ENCODE assay signal across 8 cellular contexts in genomic region chr6:70371454-70372105, GRCh38. TPM values are rescaled to one million over a fixed set of nuclear protein-coding genes. Genes with fewer than 3 reads are reported as not detected.
DNase-seq lines count a peak whose midpoint lies in the region; ATAC-seq and TF ChIP-seq lines count a peak whose summit lies in the region.

No MANE protein-coding gene starts in this region.

- ATAC-seq in HG02884 (IDR thresholded peaks at IDR 0.05; ENCODE audit: unreplicated experiment) = peak; percentile 48
- no peak for ATAC-seq in WTC11
- no peak for ATAC-seq in GM21528 (IDR thresholded peaks at IDR 0.05; ENCODE audit: low FRiP score, unreplicated experiment)

- DNase-seq in GM06990 (ENCODE audit: extremely low read depth, insufficient read length) = peak; percentile 13
- DNase-seq in NCI-H2171 treated with DMSO at 0.1 percent for 48 hours (lab: John Stamatoyannopoulos, UW) = peak; percentile 82
- no peak for DNase-seq in WTC11 (ENCODE audit: low spot score)
- DNase-seq in right atrium auricular region (ENCODE audit: low spot score) = no peak
- peak; percentile 82 for DNase-seq in superior temporal gyrus (ENCODE audit: extremely low spot score)
- no peak for DNase-seq in stimulated activated CD4-positive, alpha-beta T cell treated with anti-CD3 and anti-CD28 coated beads, Interleukin-2, amount 100 ng/mL, for 48 hours

- H3K4me3 Mint-ChIP-seq in WTC11 = no peak overlapping the region

- no peaks in the 10 kb centered on the region for H3K9me3 Mint-ChIP-seq in WTC11

- H3K27ac Mint-ChIP-seq in WTC11 = no peak overlapping the region

- no peaks in the 10 kb centered on the region for H3K4me1 ChIP-seq in right atrium auricular region

- no peaks in the 10 kb centered on the region for H3K27me3 Mint-ChIP-seq in WTC11 (ENCODE audit: low read depth)

- no peaks in the 10 kb centered on the region for H3K36me3 Mint-ChIP-seq in WTC11

- POLR2A ChIA-PET in WTC11 (lab: Charles Lee) = no interaction called here

- H3K27me3 ChIP-seq in GM06990 (replicated peaks; ENCODE audit: control insufficient read depth, insufficient read depth, low read length) (peaks cover 2% of the 10 kb centered on the region; the same call in 1 of the 2 replicates), right atrium auricular region (no peaks in the 10 kb centered on the region)

- TF ChIP-seq CTCF in GM06990 (IDR thresholded peaks at IDR 0.05; ENCODE audit: insufficient read depth, low read length, poor library complexity, severe bottlenecking) = peak; percentile 67
- TF ChIP-seq CTCF in WTC11 (IDR thresholded peaks at IDR 0.05) = peak; percentile 30
- TF ChIP-seq CTCF in right atrium auricular region (IDR thresholded peaks at IDR 0.05) = peak; percentile 36 to 72

- H3K36me3 ChIP-seq in GM06990 (ENCODE audit: control insufficient read depth, insufficient read depth, low read length) (no peaks in the 10 kb centered on the region), right atrium auricular region (no peaks in the 10 kb centered on the region)

- H3K4me3 ChIP-seq in GM06990 (replicated peaks; ENCODE audit: low read depth, low read length) = no peak overlapping the region
- no peak overlapping the region for H3K4me3 ChIP-seq in right atrium auricular region

- H3K27ac ChIP-seq in right atrium auricular region = no peak overlapping the region

- H3K4me1 Mint-ChIP-seq in WTC11 = no peaks in the 10 kb centered on the region

- CTCF ChIA-PET in WTC11 (lab: Charles Lee) = interaction anchor here (0.6 to 8.4 kb wide), 10 partner anchors 9 to 640 kb away, joined by 3 to 128 read pairs (median 5); partner anchors contain the start of gene FAM135A

- no peaks in the 10 kb centered on the region for H3K9me3 ChIP-seq in right atrium auricular region

TF ChIP-seq in WTC11, 78 proteins besides CTCF, POLR2A, EP300 and RAD21 (continues in another document):
- TF ChIP-seq STAT6 (CRISPR knock-in tag; conservative IDR thresholded peaks at IDR 0.05; ENCODE audit: low read depth) (no peak), ZNF121 (CRISPR knock-in tag; IDR thresholded peaks at IDR 0.05) (no peak), ZSCAN18 (CRISPR knock-in tag; IDR thresholded peaks at IDR 0.05) (no peak), USF2 (CRISPR knock-in tag; IDR thresholded peaks at IDR 0.05) (no peak), ATF2 (CRISPR knock-in tag; IDR thresholded peaks at IDR 0.05; ENCODE audit: borderline replicate concordance, low read depth) (no peak), NR1H2 (CRISPR knock-in tag; IDR thresholded peaks at IDR 0.05) (no peak), PRDM15 (CRISPR knock-in tag; IDR thresholded peaks at IDR 0.05) (no peak), ZNF317 (CRISPR knock-in tag; IDR thresholded peaks at IDR 0.05; ENCODE audit: borderline replicate concordance, low read depth) (no peak), E2F5 (CRISPR knock-in tag; IDR thresholded peaks at IDR 0.05) (no peak), MXD4 (CRISPR knock-in tag; IDR thresholded peaks at IDR 0.05; ENCODE audit: borderline replicate concordance) (no peak), TP53 (CRISPR knock-in tag; IDR thresholded peaks at IDR 0.05) (no peak), TEAD1 (CRISPR knock-in tag; IDR thresholded peaks at IDR 0.05) (no peak), ZNF232 (CRISPR knock-in tag; IDR thresholded peaks at IDR 0.05) (no peak)

RNA-seq across cellular contexts. Expression of gene FAM135A, which starts 41.7 kb away (rescaled TPM):
- total RNA-seq in WTC11 (2021) (31.7 to 34.1 TPM (median 32.9 TPM) in 3 replicates), right atrium auricular region (10 to 100 TPM; 19.5 TPM)

Comparison
In these comparisons a context has a peak if more than half of its experiments do, and no peak if none do; other contexts are left out.
1. DNase-seq: peak in GM06990 (single experiment), NCI-H2171 treated with DMSO at 0.1 percent for 48 hours (single experiment) and superior temporal gyrus (single experiment); none in WTC11 (single experiment), right atrium auricular region (single experiment) and stimulated activated CD4-positive, alpha-beta T cell treated with anti-CD3 and anti-CD28 coated beads, Interleukin-2, amount 100 ng/mL, for 48 hours (0 of 2).
2. Peak in every context shown above with its lines, with median percentiles within 50 percentile points of each other: CTCF ChIP-seq.